ENCODE assay signal across 8 cellular contexts in genomic region chr20:60062431-60063336, GRCh38.
DNase-seq lines count a peak whose midpoint lies in the region; ATAC-seq and TF ChIP-seq lines count a peak whose summit lies in the region.

No MANE protein-coding gene starts in this region.

- H3K27ac ChIP-seq in psoas muscle, result peak overlapping the region; percentile 78

- peak in 3 of 4 donors; percentile 50 to 64 (median 56) for ATAC-seq in psoas muscle

- no peaks in the 10 kb centered on the region for H3K9me3 ChIP-seq in psoas muscle

- H3K4me3 ChIP-seq in fibroblast of the aortic adventitia (ENCODE audit: low read depth, low read length) (peak overlapping the region; percentile 22), psoas muscle (peak overlapping the region; percentile 52)

- WGBS in psoas muscle, 3 donors, result 18 to 41% (median 21%) methylated on average over 25 of the region's 25 CpGs

- TF ChIP-seq CTCF in fibroblast of the aortic adventitia (IDR thresholded peaks at IDR 0.05; ENCODE audit: insufficient read depth, low read length) (no peak), psoas muscle (IDR thresholded peaks at IDR 0.05) (no peak)

- intact Hi-C loops in psoas muscle (cut with DNase I), result loop anchor here in 1 of 2 donors (2.0 kb wide), 1 partner anchor 202 kb away; no protein-coding TSS in a partner anchor

- no peaks in the 10 kb centered on the region for H3K36me3 ChIP-seq in psoas muscle (ENCODE audit: insufficient read depth in 1 of 2, low read depth in 1 of 2)

- peaks cover 57% of the 10 kb centered on the region for H3K4me1 ChIP-seq in psoas muscle

- H3K27me3 ChIP-seq in psoas muscle (ENCODE audit: insufficient read depth in 3 of 3, low read length in 2 of 3), result no peaks in the 10 kb centered on the region

- DNase-seq in Ammon's horn (ENCODE audit: low spot score) (peak; percentile 72), RPMI7951 (ENCODE audit: low read depth) (peak; percentile 82), fibroblast of the aortic adventitia (ENCODE audit: low read depth) (peak; percentile 80), psoas muscle (peak in 1 of 2 donors; percentile 70), NCI-H1930 (lab: John Stamatoyannopoulos, UW) (no peak), NAMALWA (ENCODE audit: low spot score) (no peak), T1000 (lab: John Stamatoyannopoulos, UW) (no peak)
- DNase-seq in activated T-cell treated with anti-CD3 and anti-CD28 coated beads, Interleukin-2, amount 50 U/mL, for 48 hours, result no peak

Comparison
In these comparisons a context has a peak if more than half of its experiments do, and no peak if none do; other contexts are left out.
1. DNase-seq: peak in Ammon's horn (single experiment), RPMI7951 (single experiment) and fibroblast of the aortic adventitia (single experiment); none in NCI-H1930 (0 of 2), NAMALWA (single experiment), activated T-cell treated with anti-CD3 and anti-CD28 coated beads, Interleukin-2, amount 50 U/mL, for 48 hours (0 of 2) and T1000 (single experiment).